ENCODE assay signal across 12 cellular contexts in the genomic region with DNA sequence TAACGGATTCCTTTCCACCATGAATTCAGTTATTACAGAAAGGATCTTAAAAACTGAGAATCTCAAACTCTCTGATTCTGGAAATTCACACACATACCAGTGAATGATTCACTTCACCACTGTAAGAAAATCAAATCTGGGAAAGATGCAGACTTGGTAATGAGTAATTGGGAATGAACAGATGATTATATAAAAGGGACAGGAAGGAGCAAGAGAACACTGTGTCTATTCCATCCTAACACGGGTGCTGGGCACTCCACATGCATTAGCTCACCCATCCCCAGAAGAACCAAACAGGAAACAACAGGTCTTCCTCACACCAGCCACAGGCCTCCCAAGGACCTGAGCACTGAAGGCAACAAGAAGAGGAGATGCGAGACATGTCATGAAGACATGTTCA.
DNase-seq lines count a peak whose midpoint lies in the region; ATAC-seq and TF ChIP-seq lines count a peak whose summit lies in the region.
"Had no signal": no experiment of that assay in that cellular context is flagged by ENCODE, and none has a peak within 500 bp of the region (broad histone marks: within the 10 kb centered on the region; RNA-seq: fewer than 3 reads in every experiment).

No MANE protein-coding gene starts in this region.

- no peak for TF ChIP-seq CTCF in foreskin keratinocyte (conservative IDR thresholded peaks at IDR 0.05)

- intact Hi-C loops in head of caudate nucleus (cut with DNase I) = no loop called here

- no peak for ATAC-seq in activated T-helper 17 cell treated with anti-CD3 and anti-CD28 coated beads, Interleukin-2, amount 50 U/mL, for 72 hours (replicated peaks)
- peak; percentile 66 for ATAC-seq in foreskin keratinocyte

- peaks cover 21% of the 10 kb centered on the region for H3K4me1 ChIP-seq in foreskin keratinocyte

- no peak overlapping the region for H3K4me3 Mint-ChIP-seq in activated T-helper 17 cell treated with anti-CD3 and anti-CD28 coated beads, Interleukin-2, amount 50 U/mL, for 72 hours
- H3K4me3 Mint-ChIP-seq: dendritic cell treated with granulocyte-macrophage colony-stimulating factor and Interleukin-4, amounts not matched to agents 40 ng/mL and 50 ng/mL, for 4 days had no signal

- H3K27ac ChIP-seq in foreskin keratinocyte (peak overlapping the region; percentile 77), substantia nigra (ENCODE audit: low read depth, low read length, poor library complexity, severe bottlenecking) (peak overlapping the region; percentile 14)
- H3K27ac ChIP-seq: ovary had no signal

- no peaks in the 10 kb centered on the region for H3K27me3 Mint-ChIP-seq in activated T-helper 17 cell treated with anti-CD3 and anti-CD28 coated beads, Interleukin-2, amount 50 U/mL, for 72 hours
- H3K27me3 Mint-ChIP-seq: dendritic cell treated with granulocyte-macrophage colony-stimulating factor and Interleukin-4, amounts not matched to agents 40 ng/mL and 50 ng/mL, for 4 days had no signal

- H3K27me3 ChIP-seq in foreskin keratinocyte = no peaks in the 10 kb centered on the region
- H3K27me3 ChIP-seq: ovary had no signal

- DNase-seq in GM04504 (ENCODE audit: low read depth) (peak; percentile 73), foreskin keratinocyte (peak; percentile 84 to 91), substantia nigra (lab: John Stamatoyannopoulos, UW) (no peak), HuH-7 (ENCODE audit: low spot score) (no peak), NCI-H345 (lab: John Stamatoyannopoulos, UW) (no peak), head of caudate nucleus (no peak), COR-L47 (lab: John Stamatoyannopoulos, UW) (no peak)
- DNase-seq: NCI-H510A, ovary, T-helper 1 cell had no signal

- peaks cover 3% of the 10 kb centered on the region for H3K4me1 Mint-ChIP-seq in activated T-helper 17 cell treated with anti-CD3 and anti-CD28 coated beads, Interleukin-2, amount 50 U/mL, for 72 hours

- H3K27ac Mint-ChIP-seq in activated T-helper 17 cell treated with anti-CD3 and anti-CD28 coated beads, Interleukin-2, amount 50 U/mL, for 72 hours = peak overlapping the region; percentile 23
- H3K27ac Mint-ChIP-seq: dendritic cell treated with granulocyte-macrophage colony-stimulating factor and Interleukin-4, amounts not matched to agents 40 ng/mL and 50 ng/mL, for 4 days had no signal

- no peaks in the 10 kb centered on the region for H3K36me3 Mint-ChIP-seq in activated T-helper 17 cell treated with anti-CD3 and anti-CD28 coated beads, Interleukin-2, amount 50 U/mL, for 72 hours (ENCODE audit: low read depth)

- no peaks in the 10 kb centered on the region for H3K9me3 Mint-ChIP-seq in activated T-helper 17 cell treated with anti-CD3 and anti-CD28 coated beads, Interleukin-2, amount 50 U/mL, for 72 hours

Comparison
In these comparisons a context has a peak if more than half of its experiments do, and no peak if none do; other contexts are left out.
1. DNase-seq: peak in GM04504 (single experiment) and foreskin keratinocyte (2 of 2); none in substantia nigra (0 of 49), HuH-7 (single experiment), NCI-H345 (single experiment), head of caudate nucleus (0 of 42) and COR-L47 (single experiment).